In genomic region chr7:138295049-138295637, GRCh38 we compare ENCODE assay signal across 13 cellular contexts.
DNase-seq lines count a peak whose midpoint lies in the region; ATAC-seq and TF ChIP-seq lines count a peak whose summit lies in the region.
"Had no signal": no experiment of that assay in that cellular context is flagged by ENCODE, and none has a peak within 500 bp of the region (broad histone marks: within the 10 kb centered on the region; RNA-seq: fewer than 3 reads in every experiment).

No MANE protein-coding gene starts in this region.

- 64% methylated on average over 3 of the region's 3 CpGs for WGBS in smooth muscle cell (ENCODE audit: low lambda C conversion rate)
- 58% methylated on average over 3 of the region's 3 CpGs for WGBS in right cardiac atrium
- WGBS in mesendoderm (ENCODE audit: extremely low coverage, insufficient coverage, low lambda C conversion rate), result no CpG with 5 or more reads among the region's 3 CpGs

- no peaks in the 10 kb centered on the region for H3K36me3 Mint-ChIP-seq in activated CD8-positive, alpha-beta T cell treated with anti-CD3 and anti-CD28 coated beads, Interleukin-2, amount 10 ng/mL, durations not matched to agents 7 days and 5 days (ENCODE audit: low read depth)

- H3K4ac ChIP-seq in mesendoderm (ENCODE audit: low read depth, low read length), result no peak overlapping the region

- H3K27me3 Mint-ChIP-seq in activated CD8-positive, alpha-beta T cell treated with anti-CD3 and anti-CD28 coated beads, Interleukin-2, amount 10 ng/mL, durations not matched to agents 7 days and 5 days (ENCODE audit: low read depth), result no peaks in the 10 kb centered on the region

- H2BK5ac ChIP-seq in mesendoderm (ENCODE audit: low read length), result no peak overlapping the region

- no peak for TF ChIP-seq CTCF in smooth muscle cell (IDR thresholded peaks at IDR 0.05; ENCODE audit: borderline replicate concordance, insufficient read depth, poor library complexity, severe bottlenecking)

- H3K9me3 ChIP-seq in smooth muscle cell (replicated peaks; ENCODE audit: low read depth) (no peaks in the 10 kb centered on the region), right cardiac atrium (ENCODE audit: control insufficient read depth, low read length) (no peaks in the 10 kb centered on the region)
- H3K9me3 ChIP-seq: thoracic aorta had no signal

- no peak overlapping the region for H2BK15ac ChIP-seq in mesendoderm (replicated peaks; ENCODE audit: low read depth)

- H3K9me3 Mint-ChIP-seq in activated CD8-positive, alpha-beta T cell treated with anti-CD3 and anti-CD28 coated beads, Interleukin-2, amount 10 ng/mL, durations not matched to agents 7 days and 5 days (ENCODE audit: insufficient read depth), result no peaks in the 10 kb centered on the region

- DNase-seq in NCI-H2029 treated with DMSO at 0.1 percent for 48 hours (lab: John Stamatoyannopoulos, UW), result peak; percentile 3
- no peak for DNase-seq in NCI-H2029 (lab: John Stamatoyannopoulos, UW)
- DNase-seq in MV-4-11 (lab: John Stamatoyannopoulos, UW), result peak; percentile 2
- no peak for DNase-seq in smooth muscle cell (lab: John Stamatoyannopoulos, UW; ENCODE audit: unreplicated experiment)
- DNase-seq in activated CD8-positive, alpha-beta T cell treated with anti-CD3 and anti-CD28 coated beads, Interleukin-2, amount 10 ng/mL, durations not matched to agents 7 days and 5 days, result no peak
- no peak for DNase-seq in right cardiac atrium
- no peak for DNase-seq in mesendoderm
- DNase-seq: activated CD4-positive, alpha-beta T cell treated with anti-CD3 and anti-CD28 coated beads, Interleukin-2, amount 50 U/mL, for 1 hour; activated naive CD4-positive, alpha-beta T cell treated with Interleukin-2 at 50 U/mL for 16 hours; HFFc6; NCI-H2081 treated with DMSO at 0.1 percent for 48 hours had no signal

- H3K36me3 ChIP-seq in smooth muscle cell (ENCODE audit: low read depth), result no peaks in the 10 kb centered on the region
- H3K36me3 ChIP-seq in mesendoderm (ENCODE audit: control insufficient read depth, insufficient read depth, low read length), result no peaks in the 10 kb centered on the region
- H3K36me3 ChIP-seq: thoracic aorta had no signal

- no peak overlapping the region for H4K5ac ChIP-seq in mesendoderm (ENCODE audit: low read length)

- intact Hi-C loops in right cardiac atrium (cut with DNase I), result no loop called here

- peak overlapping the region; percentile 54 for H3K4me2 ChIP-seq in smooth muscle cell
- H3K4me2 ChIP-seq in mesendoderm (ENCODE audit: low read length), result no peak overlapping the region

- no peak overlapping the region for H3K23ac ChIP-seq in mesendoderm (ENCODE audit: low read length)

- H3K79me1 ChIP-seq in mesendoderm (ENCODE audit: low read length), result no peaks in the 10 kb centered on the region

- H3K79me2 ChIP-seq in smooth muscle cell (ENCODE audit: low read depth), result no peaks in the 10 kb centered on the region
- no peaks in the 10 kb centered on the region for H3K79me2 ChIP-seq in mesendoderm (ENCODE audit: control insufficient read depth, insufficient read depth, low read length)

- no peak overlapping the region for H3K56ac ChIP-seq in mesendoderm (ENCODE audit: low read length)

- H3K27ac ChIP-seq in smooth muscle cell (ENCODE audit: low read depth) (no peak overlapping the region), right cardiac atrium (ENCODE audit: low read length) (no peak overlapping the region), mesendoderm (ENCODE audit: low read depth, low read length) (no peak overlapping the region)
- H3K27ac ChIP-seq: thoracic aorta had no signal

- no peaks in the 10 kb centered on the region for H3K4me1 Mint-ChIP-seq in activated CD8-positive, alpha-beta T cell treated with anti-CD3 and anti-CD28 coated beads, Interleukin-2, amount 10 ng/mL, durations not matched to agents 7 days and 5 days (ENCODE audit: low read depth)

- ATAC-seq in HG02885 (IDR thresholded peaks at IDR 0.05; ENCODE audit: poor library complexity, unreplicated experiment) (peak; percentile 82), right cardiac atrium (no peak)
- ATAC-seq in activated CD8-positive, alpha-beta T cell treated with anti-CD3 and anti-CD28 coated beads, Interleukin-2, amount 10 ng/mL, durations not matched to agents 7 days and 5 days, result no peak

- H4K8ac ChIP-seq in mesendoderm (ENCODE audit: low read depth, low read length), result no peak overlapping the region

- no peak overlapping the region for H3K27ac Mint-ChIP-seq in activated CD8-positive, alpha-beta T cell treated with anti-CD3 and anti-CD28 coated beads, Interleukin-2, amount 10 ng/mL, durations not matched to agents 7 days and 5 days
- H3K27ac Mint-ChIP-seq: HFFc6 had no signal

- no peak overlapping the region for H3K4me3 ChIP-seq in smooth muscle cell
- no peak overlapping the region for H3K4me3 ChIP-seq in right cardiac atrium (ENCODE audit: low read length)
- H3K4me3 ChIP-seq in mesendoderm (ENCODE audit: low read length), result no peak overlapping the region
- H3K4me3 ChIP-seq: thoracic aorta had no signal

- CTCF ChIA-PET in activated CD8-positive, alpha-beta T cell treated with anti-CD3 and anti-CD28 coated beads, Interleukin-2, amount 10 ng/mL, durations not matched to agents 7 days and 5 days (lab: Charles Lee), result no interaction called here

- no peaks in the 10 kb centered on the region for H4K20me1 ChIP-seq in smooth muscle cell (ENCODE audit: low read depth)

- no peaks in the 10 kb centered on the region for H3F3A ChIP-seq in smooth muscle cell (ENCODE audit: low read depth)

- H3K27me3 ChIP-seq in smooth muscle cell (ENCODE audit: low read depth) (no peaks in the 10 kb centered on the region), right cardiac atrium (ENCODE audit: control insufficient read depth, insufficient read depth) (no peaks in the 10 kb centered on the region), mesendoderm (ENCODE audit: insufficient read depth, low read length, poor library complexity) (no peaks in the 10 kb centered on the region)

- no peaks in the 10 kb centered on the region for H3K4me1 ChIP-seq in smooth muscle cell (ENCODE audit: low read depth)
- peaks cover 1% of the 10 kb centered on the region for H3K4me1 ChIP-seq in right cardiac atrium (ENCODE audit: control insufficient read depth, insufficient read depth, low read length)
- H3K4me1 ChIP-seq in mesendoderm (ENCODE audit: control insufficient read depth, low read depth, low read length), result no peaks in the 10 kb centered on the region

- no peak overlapping the region for H3K18ac ChIP-seq in mesendoderm (ENCODE audit: low read length)

- H2BK120ac ChIP-seq in mesendoderm (ENCODE audit: low read depth, low read length), result no peak overlapping the region

- H2AFZ ChIP-seq in smooth muscle cell (ENCODE audit: low read depth), result peak overlapping the region; percentile 1

- no peak overlapping the region for H2AK5ac ChIP-seq in mesendoderm (ENCODE audit: low read length)

- no peak overlapping the region for H3K4me3 Mint-ChIP-seq in activated CD8-positive, alpha-beta T cell treated with anti-CD3 and anti-CD28 coated beads, Interleukin-2, amount 10 ng/mL, durations not matched to agents 7 days and 5 days
- H3K4me3 Mint-ChIP-seq: HFFc6 had no signal

- H3K9ac ChIP-seq in smooth muscle cell (ENCODE audit: low read depth), result no peak overlapping the region
- H3K9ac ChIP-seq in mesendoderm (ENCODE audit: low read length), result no peak overlapping the region

- POLR2A ChIA-PET in activated CD8-positive, alpha-beta T cell treated with anti-CD3 and anti-CD28 coated beads, Interleukin-2, amount 10 ng/mL, durations not matched to agents 7 days and 5 days (lab: Charles Lee), result no interaction called here

Comparison
In these comparisons a context has a peak if more than half of its experiments do, and no peak if none do; other contexts are left out.
1. DNase-seq: peak in NCI-H2029 treated with DMSO at 0.1 percent for 48 hours (single experiment) and MV-4-11 (single experiment); none in NCI-H2029 (single experiment), smooth muscle cell (single experiment), activated CD8-positive, alpha-beta T cell treated with anti-CD3 and anti-CD28 coated beads, Interleukin-2, amount 10 ng/mL, durations not matched to agents 7 days and 5 days (single experiment), right cardiac atrium (0 of 3) and mesendoderm (single experiment).